Comparison of ENCODE assay signal across 35 cellular contexts in the genomic region with DNA sequence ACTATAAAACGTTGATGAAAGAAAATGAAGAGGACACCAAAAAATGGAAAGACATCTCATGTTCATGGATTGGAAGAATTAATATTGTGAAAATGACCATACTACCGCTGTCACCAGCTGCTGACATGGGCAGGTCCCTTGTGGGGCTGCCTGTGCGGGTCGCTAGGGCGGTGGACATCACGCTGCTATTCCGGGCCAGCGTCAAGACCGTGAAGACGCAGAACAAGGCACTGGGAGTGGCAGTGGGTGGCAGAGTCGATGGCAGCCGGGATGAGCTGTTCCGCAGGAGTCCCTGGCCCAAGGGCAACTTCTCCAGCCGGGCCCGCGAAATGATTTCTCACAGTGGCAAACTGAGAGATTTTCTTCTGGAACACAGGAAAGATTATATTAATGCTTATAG.
"Had no signal": no experiment of that assay in that cellular context is flagged by ENCODE, and none has a peak within 500 bp of the region (broad histone marks: within the 10 kb centered on the region; RNA-seq: fewer than 3 reads in every experiment).

No MANE protein-coding gene starts in this region.

- H3K4me2 ChIP-seq: KMS-11 had no signal

- H3K27ac ChIP-seq: KMS-11 had no signal

- DNase-seq: Karpas-422, Kasumi-1, KG1, MG63, MV-4-11, NCI-H1048, NCI-H1092, NCI-H1092 treated with DMSO at 0.1 percent for 48 hours, NCI-H1105, NCI-H1105 treated with DMSO at 0.1 percent for 48 hours, NCI-H1417, NCI-H1417 treated with DMSO at 0.1 percent for 48 hours, NCI-H1436, NCI-H1436 treated with DMSO at 0.1 percent for 48 hours, NCI-H146, NCI-H1694, NCI-H1694 treated with DMSO at 0.1 percent for 48 hours, NCI-H187, NCI-H187 treated with DMSO at 0.1 percent for 48 hours, NCI-H1930, NCI-H2029, NCI-H2029 treated with DMSO at 0.1 percent for 48 hours, NCI-H2081, NCI-H2081 treated with DMSO at 0.1 percent for 48 hours, NCI-H2107, NCI-H2171, NCI-H2171 treated with DMSO at 0.1 percent for 48 hours, NCI-H2227 treated with DMSO at 0.1 percent for 48 hours, NCI-H226, NCI-H345, NCI-H446, NCI-H446 treated with DMSO at 0.1 percent for 48 hours, NCI-H510A, NCI-H510A treated with DMSO at 0.1 percent for 48 hours had no signal

- H3K9ac ChIP-seq: KMS-11 had no signal

- H3K4me3 ChIP-seq: MG63 had no signal

- H3K36me3 ChIP-seq: MG63 had no signal
